Comparison of ENCODE assay signal across 17 cellular contexts in genomic region chr11:131495417-131495816, GRCh38.
DNase-seq lines count a peak whose midpoint lies in the region; ATAC-seq and TF ChIP-seq lines count a peak whose summit lies in the region.
"Had no signal": no experiment of that assay in that cellular context is flagged by ENCODE, and none has a peak within 500 bp of the region (broad histone marks: within the 10 kb centered on the region; RNA-seq: fewer than 3 reads in every experiment).

No MANE protein-coding gene starts in this region.

- H3K9me3 Mint-ChIP-seq in WTC11 = no peaks in the 10 kb centered on the region
- H3K9me3 Mint-ChIP-seq: activated CD4-positive, alpha-beta memory T cell treated with anti-CD3 and anti-CD28 coated beads, Interleukin-2, amount 10 ng/mL, durations not matched to agents 7 days and 5 days; naive thymus-derived CD4-positive, alpha-beta T cell had no signal

- CTCF ChIA-PET in WTC11 (lab: Charles Lee) = interaction anchor here (0.5 to 1.9 kb wide), 6 partner anchors 26 to 1210 kb away, joined by 3 to 12 read pairs (median 4); no protein-coding TSS in a partner anchor

- no peak for TF ChIP-seq CTCF in WTC11 (IDR thresholded peaks at IDR 0.05)

- H3K4me3 Mint-ChIP-seq in WTC11 = no peak overlapping the region
- H3K4me3 Mint-ChIP-seq: activated CD4-positive, alpha-beta memory T cell treated with anti-CD3 and anti-CD28 coated beads, Interleukin-2, amount 10 ng/mL, durations not matched to agents 7 days and 5 days; naive thymus-derived CD4-positive, alpha-beta T cell had no signal

- POLR2A ChIA-PET in WTC11 (lab: Charles Lee) = no interaction called here

- in situ Hi-C loops in KBM-7 (cut with MboI; ENCODE audit: low pct_unique_long_range_greater_than_20kb, low sequenced_read_pairs) = no loop called here

- DNase-seq in WTC11 (ENCODE audit: low spot score) = no peak
- DNase-seq in globus pallidus (ENCODE audit: low spot score) = peak; percentile 77
- peak; percentile 17 for DNase-seq in myocyte (ENCODE audit: low read depth)
- peak; percentile 55 for DNase-seq in superior temporal gyrus (ENCODE audit: extremely low spot score)
- DNase-seq in stimulated activated CD4-positive, alpha-beta T cell treated with anti-CD3 and anti-CD28 coated beads, Interleukin-4, amount 100 ng/mL, for 24 hours = no peak
- no peak for DNase-seq in KBM-7
- DNase-seq in NCI-H446 (lab: John Stamatoyannopoulos, UW) = no peak
- DNase-seq: activated CD4-positive, alpha-beta memory T cell treated with anti-CD3 and anti-CD28 coated beads, Interleukin-2, amount 10 ng/mL, durations not matched to agents 7 days and 5 days; dermis blood vessel endothelial cell; HCEC 1CT; MG63; naive thymus-derived CD4-positive, alpha-beta T cell; NCI-H2081 treated with DMSO at 0.1 percent for 48 hours; NCI-H526 treated with DMSO at 0.1 percent for 48 hours; SK-N-SH; stimulated activated CD4-positive, alpha-beta T cell treated with anti-CD3 and anti-CD28 coated beads, Interleukin-4, amount 100 ng/mL, for 4 hours had no signal

- no peaks in the 10 kb centered on the region for H3K27me3 Mint-ChIP-seq in WTC11 (ENCODE audit: low read depth)
- H3K27me3 Mint-ChIP-seq: activated CD4-positive, alpha-beta memory T cell treated with anti-CD3 and anti-CD28 coated beads, Interleukin-2, amount 10 ng/mL, durations not matched to agents 7 days and 5 days had no signal

- no peaks in the 10 kb centered on the region for H3K36me3 Mint-ChIP-seq in WTC11
- H3K36me3 Mint-ChIP-seq: naive thymus-derived CD4-positive, alpha-beta T cell had no signal

- H3K4me1 Mint-ChIP-seq in WTC11 = peaks cover 7% of the 10 kb centered on the region
- H3K4me1 Mint-ChIP-seq: activated CD4-positive, alpha-beta memory T cell treated with anti-CD3 and anti-CD28 coated beads, Interleukin-2, amount 10 ng/mL, durations not matched to agents 7 days and 5 days; naive thymus-derived CD4-positive, alpha-beta T cell had no signal

- ATAC-seq in WTC11 = no peak
- ATAC-seq in HG03095 (IDR thresholded peaks at IDR 0.05; ENCODE audit: unreplicated experiment) = no peak
- ATAC-seq: naive thymus-derived CD4-positive, alpha-beta T cell had no signal

- 0 out of 2 replicates have a peak overlapping the region, but pooled peaks have one; percentile 17 for H3K27ac Mint-ChIP-seq in WTC11
- H3K27ac Mint-ChIP-seq: activated CD4-positive, alpha-beta memory T cell treated with anti-CD3 and anti-CD28 coated beads, Interleukin-2, amount 10 ng/mL, durations not matched to agents 7 days and 5 days; naive thymus-derived CD4-positive, alpha-beta T cell had no signal

TF ChIP-seq in WTC11, 78 proteins besides CTCF, POLR2A, EP300 and RAD21:
- no peak for TF ChIP-seq NR2C2 (CRISPR knock-in tag; IDR thresholded peaks at IDR 0.05)

Comparison
In these comparisons a context has a peak if more than half of its experiments do, and no peak if none do; other contexts are left out.
1. DNase-seq: peak in globus pallidus (single experiment), myocyte (single experiment) and superior temporal gyrus (single experiment); none in WTC11 (single experiment), stimulated activated CD4-positive, alpha-beta T cell treated with anti-CD3 and anti-CD28 coated beads, Interleukin-4, amount 100 ng/mL, for 24 hours (single experiment), KBM-7 (single experiment) and NCI-H446 (0 of 2).